ENCODE assay signal across 15 cellular contexts in the genomic region with DNA sequence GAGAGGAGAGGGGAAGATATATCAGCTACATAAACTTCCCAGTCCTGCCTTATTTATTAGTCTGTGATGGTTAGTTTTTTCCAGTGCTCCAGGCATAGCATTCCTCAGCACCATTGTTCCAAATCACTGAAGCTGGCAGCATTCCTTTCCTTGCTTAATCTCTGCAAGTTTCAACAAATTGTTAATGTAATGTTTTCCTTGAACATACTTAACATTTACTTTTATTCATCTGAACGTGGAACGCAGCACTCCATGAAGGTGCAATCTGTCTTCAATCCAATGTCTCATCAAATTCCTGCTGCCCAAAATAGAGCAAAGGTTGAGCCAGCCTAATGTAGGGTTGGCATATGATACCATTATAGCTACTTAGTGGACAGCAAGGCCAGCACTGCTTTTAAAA.
"Had no signal": no experiment of that assay in that cellular context is flagged by ENCODE, and none has a peak within 500 bp of the region (broad histone marks: within the 10 kb centered on the region; RNA-seq: fewer than 3 reads in every experiment).

No MANE protein-coding gene starts in this region.

- H3K4me1 Mint-ChIP-seq: activated naive CD4-positive, alpha-beta T cell treated with anti-CD3 and anti-CD28 coated beads, Interleukin-2, amount 50 U/mL, for 24 hours; naive thymus-derived CD8-positive, alpha-beta T cell had no signal

- H3K27me3 Mint-ChIP-seq: activated naive CD4-positive, alpha-beta T cell treated with anti-CD3 and anti-CD28 coated beads, Interleukin-2, amount 50 U/mL, for 24 hours; stimulated activated naive CD8-positive, alpha-beta T cell treated with anti-CD3 and anti-CD28 coated beads, Interleukin-15, Interleukin-2, amounts not matched to agents 100 ng/mL and 50 ng/mL, for 24 hours had no signal

- H3K4me3 Mint-ChIP-seq: activated CD8-positive, alpha-beta T cell treated with anti-CD3 and anti-CD28 coated beads, Interleukin-2, amount 10 ng/mL, durations not matched to agents 7 days and 5 days; activated naive CD4-positive, alpha-beta T cell treated with anti-CD3 and anti-CD28 coated beads, Interleukin-2, amount 50 U/mL, for 24 hours; naive thymus-derived CD8-positive, alpha-beta T cell; stimulated activated naive CD8-positive, alpha-beta T cell treated with anti-CD3 and anti-CD28 coated beads, Interleukin-15, Interleukin-2, amounts not matched to agents 100 ng/mL and 50 ng/mL, for 24 hours had no signal

- DNase-seq: activated CD4-positive, alpha-beta T cell treated with anti-CD3 and anti-CD28 coated beads for 48 hours; activated CD8-positive, alpha-beta memory T cell treated with anti-CD3 and anti-CD28 coated beads, Interleukin-2, amount 50 U/mL, for 48 hours; activated CD8-positive, alpha-beta T cell treated with anti-CD3 and anti-CD28 coated beads, Interleukin-2, amount 10 ng/mL, durations not matched to agents 7 days and 5 days; amniotic stem cell; dorsolateral prefrontal cortex; foreskin melanocyte; heart left ventricle; lower lobe of right lung; naive thymus-derived CD8-positive, alpha-beta T cell; occipital lobe; stimulated activated CD4-positive, alpha-beta T cell treated with anti-CD3 and anti-CD28 coated beads, Interleukin-12 subunit alpha, Interleukin-12 subunit beta, amount 100 ng/mL, for 4 hours had no signal

- H3K27ac Mint-ChIP-seq: activated CD8-positive, alpha-beta T cell treated with anti-CD3 and anti-CD28 coated beads, Interleukin-2, amount 10 ng/mL, durations not matched to agents 7 days and 5 days; activated naive CD4-positive, alpha-beta T cell treated with anti-CD3 and anti-CD28 coated beads, Interleukin-2, amount 50 U/mL, for 24 hours; naive thymus-derived CD8-positive, alpha-beta T cell; stimulated activated naive CD8-positive, alpha-beta T cell treated with anti-CD3 and anti-CD28 coated beads, Interleukin-15, Interleukin-2, amounts not matched to agents 100 ng/mL and 50 ng/mL, for 24 hours had no signal

- ATAC-seq: activated CD8-positive, alpha-beta T cell treated with anti-CD3 and anti-CD28 coated beads, Interleukin-2, amount 10 ng/mL, durations not matched to agents 7 days and 5 days; heart left ventricle; lower lobe of right lung; naive thymus-derived CD8-positive, alpha-beta T cell had no signal

- H3K4me3 ChIP-seq: breast epithelium, dorsolateral prefrontal cortex, heart left ventricle, lower lobe of right lung, SK-N-MC had no signal

- H3K4me1 ChIP-seq: breast epithelium, heart left ventricle, lower lobe of right lung had no signal

- H3K36me3 Mint-ChIP-seq: activated naive CD4-positive, alpha-beta T cell treated with anti-CD3 and anti-CD28 coated beads, Interleukin-2, amount 50 U/mL, for 24 hours; naive thymus-derived CD8-positive, alpha-beta T cell had no signal

- H3K27me3 ChIP-seq: breast epithelium had no signal

- H3K27ac ChIP-seq: heart left ventricle, lower lobe of right lung, SK-N-MC had no signal

- H3K36me3 ChIP-seq: breast epithelium, heart left ventricle, lower lobe of right lung had no signal

- H3K9me3 ChIP-seq: breast epithelium, heart left ventricle, lower lobe of right lung had no signal
